14 cellular contexts compared by ENCODE assay signal in genomic region chr1:30084909-30085571, GRCh38.
"Had no signal": no experiment of that assay in that cellular context is flagged by ENCODE, and none has a peak within 500 bp of the region (broad histone marks: within the 10 kb centered on the region; RNA-seq: fewer than 3 reads in every experiment).

No MANE protein-coding gene starts in this region.

- H2AFZ ChIP-seq: parathyroid adenoma had no signal

- FAIRE-seq: urothelium cell line had no signal

- H3K9ac ChIP-seq: parathyroid adenoma had no signal

- H3K27ac ChIP-seq: body of pancreas, colonic mucosa, parathyroid adenoma had no signal

- H3K9me3 ChIP-seq: adrenal gland, body of pancreas, colonic mucosa, esophagus squamous epithelium, lower lobe of right lung, thyroid gland had no signal

- H3K79me2 ChIP-seq: parathyroid adenoma had no signal

- H3K4me3 ChIP-seq: adrenal gland, body of pancreas, colonic mucosa, esophagus squamous epithelium, lower lobe of right lung, thyroid gland had no signal

- ATAC-seq: body of pancreas, left colon had no signal

- DNase-seq: activated naive CD4-positive, alpha-beta T cell treated with anti-CD3 and anti-CD28 coated beads, Interleukin-2, amount 50 U/mL, for 16 hours; effector CD4-positive, alpha-beta T cell; esophagus squamous epithelium; T1000 had no signal

- H3K36me3 ChIP-seq: adrenal gland, colonic mucosa, esophagus squamous epithelium, lower lobe of right lung, thyroid gland had no signal

- H3K4me3 Mint-ChIP-seq: neural crest cell had no signal

- H3K27ac Mint-ChIP-seq: activated T-helper 2 cell treated with anti-CD3 and anti-CD28 coated beads, Interferon-gamma antibody, Interleukin-2, Interleukin-4, amounts not matched to agents 10 μg/mL and 5 μg/mL and 100 μg/mL, durations not matched to agents 14 hours and 24 hours and 36 hours had no signal

- H3K4me1 ChIP-seq: colonic mucosa, parathyroid adenoma had no signal

- H3K27me3 ChIP-seq: adrenal gland, body of pancreas, colonic mucosa, thyroid gland had no signal
